Comparison of ENCODE assay signal across 27 cellular contexts in genomic region chr1:33272930-33273329, GRCh38. TPM values are rescaled to one million over a fixed set of nuclear protein-coding genes. Genes with fewer than 3 reads are reported as not detected.
A peak's percentile ranks its signal among the peaks of the same experiment; 100 is the strongest.
DNase-seq lines count a peak whose midpoint lies in the region; ATAC-seq and TF ChIP-seq lines count a peak whose summit lies in the region.
"Had no signal": no experiment of that assay in that cellular context is flagged by ENCODE, and none has a peak within 500 bp of the region (broad histone marks: within the 10 kb centered on the region; RNA-seq: fewer than 3 reads in every experiment).

No MANE protein-coding gene starts in this region.

- no peaks in the 10 kb centered on the region for H3K27me3 ChIP-seq in neuronal stem cell (ENCODE audit: control insufficient read depth in 3 of 3, insufficient read depth in 3 of 3, low read depth in 1 of 3, low read length in 3 of 3)
- no peaks in the 10 kb centered on the region for H3K27me3 ChIP-seq in MM.1S (replicated peaks; ENCODE audit: insufficient read depth, low read length)
- H3K27me3 ChIP-seq: BLaER1 treated with 17β-estradiol and CSF1 and Interleukin-3, amounts not matched to agents 10 nM and 100 nM; colonic mucosa; heart right ventricle; MG63 had no signal

- H3K23ac ChIP-seq in neuronal stem cell (ENCODE audit: low read depth, low read length, poor library complexity): peak overlapping the region; percentile 16

- TF ChIP-seq CTCF in HFFc6 (IDR thresholded peaks at IDR 0.05) (no peak), MM.1S (IDR thresholded peaks at IDR 0.05; ENCODE audit: low read length) (no peak)

- H3F3A ChIP-seq in MM.1S (ENCODE audit: insufficient read depth, low read length): no peaks in the 10 kb centered on the region

- no peaks in the 10 kb centered on the region for H3K27me3 Mint-ChIP-seq in activated CD4-positive, alpha-beta T cell treated with anti-CD3 and anti-CD28 coated beads, Interleukin-2, amount 10 ng/mL, durations not matched to agents 24 days and 14 days
- H3K27me3 Mint-ChIP-seq in T-cell (no peaks in the 10 kb centered on the region), HFFc6 (ENCODE audit: insufficient read depth) (no peaks in the 10 kb centered on the region; the same call in 1 of the 2 replicates)
- H3K27me3 Mint-ChIP-seq in effector memory CD8-positive, alpha-beta T cell: no peaks in the 10 kb centered on the region

- no peaks in the 10 kb centered on the region for H3K9me2 ChIP-seq in MM.1S (replicated peaks; ENCODE audit: insufficient read depth, low read length)

- H3K4me2 ChIP-seq in neuronal stem cell (ENCODE audit: insufficient read depth, low read length, poor library complexity, severe bottlenecking): no peak overlapping the region
- no peak overlapping the region for H3K4me2 ChIP-seq in MM.1S (ENCODE audit: low read depth, low read length)

- H3K79me2 ChIP-seq in MM.1S (ENCODE audit: low read length): no peaks in the 10 kb centered on the region

- H3K27ac Mint-ChIP-seq in activated CD4-positive, alpha-beta T cell treated with anti-CD3 and anti-CD28 coated beads, Interleukin-2, amount 10 ng/mL, durations not matched to agents 24 days and 14 days: peak overlapping the region; percentile 42
- peak overlapping the region; percentile 76 to 91 for H3K27ac Mint-ChIP-seq in T-cell
- H3K27ac Mint-ChIP-seq in effector memory CD8-positive, alpha-beta T cell: peak overlapping the region; percentile 94 to 98
- H3K27ac Mint-ChIP-seq in HFFc6: no peak overlapping the region

- no peak overlapping the region for H3K14ac ChIP-seq in neuronal stem cell (ENCODE audit: low read length)

- no peaks in the 10 kb centered on the region for H4K20me1 ChIP-seq in MM.1S (ENCODE audit: insufficient read depth, low read length)

- POLR2A ChIA-PET in T-cell (lab: Charles Lee): no interaction called here

- H3K4me3 ChIP-seq in neuronal stem cell (ENCODE audit: low read length in 2 of 2) (peak overlapping the region in 1 of 2 donors; percentile 36), MM.1S (ENCODE audit: low read length) (no peak overlapping the region)
- H3K4me3 ChIP-seq: BLaER1 treated with 17β-estradiol and CSF1 and Interleukin-3, amounts not matched to agents 10 nM and 100 nM; colonic mucosa; heart right ventricle; MG63; psoas muscle; skin epidermis had no signal

- H3K36me3 ChIP-seq in neuronal stem cell (replicated peaks in 1 of 2; ENCODE audit: control insufficient read depth in 2 of 2, insufficient read depth in 2 of 2, low read length in 2 of 2) (peaks cover 25 to 88% of the 10 kb centered on the region in 2 donors), MM.1S (replicated peaks; ENCODE audit: insufficient read depth, low read length) (no peaks in the 10 kb centered on the region)
- H3K36me3 ChIP-seq: colonic mucosa, MG63 had no signal

- H3K27ac ChIP-seq in neuronal stem cell (replicated peaks; ENCODE audit: low read length) (no peak overlapping the region), MM.1S (ENCODE audit: low read length) (no peak overlapping the region)
- H3K27ac ChIP-seq: colonic mucosa, HL-60, psoas muscle had no signal

- H4K91ac ChIP-seq in neuronal stem cell (ENCODE audit: low read depth, low read length, poor library complexity): no peak overlapping the region

- CTCF ChIA-PET in T-cell (lab: Charles Lee): no interaction called here

- H3K4ac ChIP-seq in neuronal stem cell (ENCODE audit: low read length): no peak overlapping the region

- no peak overlapping the region for H2AK5ac ChIP-seq in neuronal stem cell (ENCODE audit: low read depth, low read length)

- H3K18ac ChIP-seq in neuronal stem cell (ENCODE audit: low read length): no peak overlapping the region

- ATAC-seq in T-cell (replicated peaks in 1 of 4): no peak
- peak; percentile 38 for ATAC-seq in effector memory CD8-positive, alpha-beta T cell (replicated peaks)
- ATAC-seq: heart right ventricle, psoas muscle had no signal

- no peak overlapping the region for H2BK5ac ChIP-seq in neuronal stem cell (ENCODE audit: low read length)

- intact Hi-C loops in activated CD4-positive, alpha-beta T cell treated with anti-CD3 and anti-CD28 coated beads, Interleukin-2, amount 10 ng/mL, durations not matched to agents 24 days and 14 days (cut with micrococcal nuclease): no loop called here

- H3K36me3 Mint-ChIP-seq in activated CD4-positive, alpha-beta T cell treated with anti-CD3 and anti-CD28 coated beads, Interleukin-2, amount 10 ng/mL, durations not matched to agents 24 days and 14 days (ENCODE audit: low read depth): peaks cover 3% of the 10 kb centered on the region
- H3K36me3 Mint-ChIP-seq in T-cell (peaks cover 17% of the 10 kb centered on the region), HFFc6 (ENCODE audit: low read depth) (no peaks in the 10 kb centered on the region)
- peaks cover 3% of the 10 kb centered on the region for H3K36me3 Mint-ChIP-seq in effector memory CD8-positive, alpha-beta T cell (ENCODE audit: insufficient read depth)

- no peak overlapping the region for H2AFZ ChIP-seq in neuronal stem cell (ENCODE audit: low read length)
- no peak overlapping the region for H2AFZ ChIP-seq in MM.1S (ENCODE audit: low read length)

- H3K4me1 ChIP-seq in neuronal stem cell (ENCODE audit: control insufficient read depth in 2 of 2, insufficient read depth in 1 of 2, low read depth in 1 of 2, low read length in 2 of 2) (peaks cover 0 to 6% of the 10 kb centered on the region in 2 donors), MM.1S (ENCODE audit: low read length) (no peaks in the 10 kb centered on the region)
- H3K4me1 ChIP-seq: colonic mucosa had no signal

- H4K8ac ChIP-seq in neuronal stem cell (ENCODE audit: low read depth, low read length): no peak overlapping the region

- H2BK120ac ChIP-seq in neuronal stem cell (ENCODE audit: low read depth, low read length): no peak overlapping the region

- H3K9me3 Mint-ChIP-seq in activated CD4-positive, alpha-beta T cell treated with anti-CD3 and anti-CD28 coated beads, Interleukin-2, amount 10 ng/mL, durations not matched to agents 24 days and 14 days: no peaks in the 10 kb centered on the region
- H3K9me3 Mint-ChIP-seq in T-cell (no peaks in the 10 kb centered on the region), HFFc6 (no peaks in the 10 kb centered on the region)
- no peaks in the 10 kb centered on the region for H3K9me3 Mint-ChIP-seq in effector memory CD8-positive, alpha-beta T cell

- no peak for DNase-seq in activated CD4-positive, alpha-beta T cell treated with anti-CD3 and anti-CD28 coated beads, Interleukin-2, amount 10 ng/mL, durations not matched to agents 24 days and 14 days
- no peak for DNase-seq in activated CD4-positive, alpha-beta T cell treated with anti-CD3 and anti-CD28 coated beads, Interleukin-2, amount 50 U/mL, for 1 hour
- DNase-seq in T-cell (peak in 1 of 34 experiments; percentile 10), neuronal stem cell (ENCODE audit: low spot score) (no peak), HFFc6 (no peak), MM.1S (no peak), GM03348 (ENCODE audit: low spot score) (no peak)
- DNase-seq in effector memory CD8-positive, alpha-beta T cell: no peak
- DNase-seq: colonic mucosa; DMS 273 treated with DMSO at 0.1 percent for 48 hours; heart right ventricle; IMR-90; mammary epithelial cell; MG63; NCI-H1694; NCI-H748 treated with DMSO at 0.1 percent for 48 hours; OCI-M1; psoas muscle; SIG-M5; stimulated activated CD4-positive, alpha-beta T cell treated with anti-CD3 and anti-CD28 coated beads, Interleukin-4, amount 100 ng/mL, for 1 hour had no signal

- no peak overlapping the region for H2BK12ac ChIP-seq in neuronal stem cell (ENCODE audit: low read length)

- H3K4me1 Mint-ChIP-seq in activated CD4-positive, alpha-beta T cell treated with anti-CD3 and anti-CD28 coated beads, Interleukin-2, amount 10 ng/mL, durations not matched to agents 24 days and 14 days: peaks cover 17% of the 10 kb centered on the region
- H3K4me1 Mint-ChIP-seq in T-cell: peaks cover 30 to 46% (median 30%) of the 10 kb centered on the region in 3 donors
- peaks cover 33 to 40% of the 10 kb centered on the region in 2 donors for H3K4me1 Mint-ChIP-seq in effector memory CD8-positive, alpha-beta T cell (ENCODE audit: low read depth in 2 of 2)
- H3K4me1 Mint-ChIP-seq in HFFc6 (ENCODE audit: low read depth): peaks cover 4% of the 10 kb centered on the region

- H3K9ac ChIP-seq in neuronal stem cell (ENCODE audit: low read depth, low read length, poor library complexity) (no peak overlapping the region), MM.1S (ENCODE audit: low read length) (no peak overlapping the region)

- H3K4me3 Mint-ChIP-seq in activated CD4-positive, alpha-beta T cell treated with anti-CD3 and anti-CD28 coated beads, Interleukin-2, amount 10 ng/mL, durations not matched to agents 24 days and 14 days: no peak overlapping the region
- no peak overlapping the region for H3K4me3 Mint-ChIP-seq in T-cell
- H3K4me3 Mint-ChIP-seq in effector memory CD8-positive, alpha-beta T cell: peak overlapping the region; percentile 34 to 61
- no peak overlapping the region for H3K4me3 Mint-ChIP-seq in HFFc6

- peaks cover 23% of the 10 kb centered on the region for H3K79me1 ChIP-seq in neuronal stem cell (ENCODE audit: low read depth, low read length)

- H3K9me3 ChIP-seq in neuronal stem cell (replicated peaks in 1 of 2; ENCODE audit: control insufficient read depth in 2 of 2, insufficient read depth in 1 of 2, low read depth in 1 of 2, low read length in 2 of 2) (no peaks in the 10 kb centered on the region), MM.1S (replicated peaks; ENCODE audit: insufficient read depth, low read length) (no peaks in the 10 kb centered on the region)
- H3K9me3 ChIP-seq: BLaER1 treated with 17β-estradiol and CSF1 and Interleukin-3, amounts not matched to agents 10 nM and 100 nM; colonic mucosa; heart right ventricle; MG63; psoas muscle had no signal

- H2BK15ac ChIP-seq in neuronal stem cell (ENCODE audit: low read length): no peak overlapping the region

- no CpG with 5 or more reads among the region's 1 CpG for WGBS in neuronal stem cell (ENCODE audit: extremely low coverage in 2 of 2, insufficient read length in 2 of 2, insufficient replicate concordance in 1 of 2), 2 donors

RNA-seq across cellular contexts. Expression of gene ZNF362, which starts 16.6 kb away (rescaled TPM):
- total RNA-seq in activated CD4-positive, alpha-beta T cell treated with anti-CD3 and anti-CD28 coated beads, Interleukin-2, amount 10 ng/mL, durations not matched to agents 24 days and 14 days: 12.9 and 13.3 TPM in 2 replicates
- total RNA-seq in T-cell: 10 to 100 TPM; 22.9 to 31.4 (median 24.5) TPM
- polyA plus RNA-seq in neuronal stem cell (2013, experiment 1 of 2): 42.6 TPM
- 45.2 TPM for polyA plus RNA-seq in neuronal stem cell (2013, experiment 2 of 2)
- 10 to 100 TPM; 15.3 to 19.6 (median 17.0) TPM for total RNA-seq in HFFc6 (2021; fragmentation: NEBNext Ultra II Directional; extraction: Animal tissue kit (Norgen Biotek cat#: 25700))

RNA-seq across cellular contexts. Expression of gene A3GALT2, which starts 48.0 kb away (rescaled TPM):
- total RNA-seq in activated CD4-positive, alpha-beta T cell treated with anti-CD3 and anti-CD28 coated beads, Interleukin-2, amount 10 ng/mL, durations not matched to agents 24 days and 14 days: not detected in 2 replicates
- under 1 TPM in 1 of 5 donors, not detected in 4; 0.26 TPM for total RNA-seq in T-cell
- not detected for polyA plus RNA-seq in neuronal stem cell (2013, experiment 1 of 2)
- polyA plus RNA-seq in neuronal stem cell (2013, experiment 2 of 2): not detected
- total RNA-seq in HFFc6 (2021; fragmentation: NEBNext Ultra II Directional; extraction: Animal tissue kit (Norgen Biotek cat#: 25700)): not detected
- total RNA-seq: activated CD8-positive, alpha-beta memory T cell treated with anti-CD3 and anti-CD28 coated beads for 36 hours; colonic mucosa; G401; H4; IMR-90; mammary epithelial cell; psoas muscle; urinary bladder had no signal
- polyA plus RNA-seq: heart right ventricle, IMR-90, mammary epithelial cell, psoas muscle, urinary bladder had no signal

Comparison
In these comparisons a context has a peak if more than half of its experiments do, and no peak if none do; other contexts are left out.
1. H3K4me3 Mint-ChIP-seq: peak in effector memory CD8-positive, alpha-beta T cell (2 of 2); none in activated CD4-positive, alpha-beta T cell treated with anti-CD3 and anti-CD28 coated beads, Interleukin-2, amount 10 ng/mL, durations not matched to agents 24 days and 14 days (single experiment), T-cell (0 of 3) and HFFc6 (single experiment).